18 cellular contexts compared by ENCODE assay signal in genomic region chr7:89027781-89028180, GRCh38.
A peak's percentile ranks its signal among the peaks of the same experiment; 100 is the strongest.
DNase-seq lines count a peak whose midpoint lies in the region; ATAC-seq, FAIRE-seq and TF ChIP-seq lines count a peak whose summit lies in the region.
"Had no signal": no experiment of that assay in that cellular context is flagged by ENCODE, and none has a peak within 500 bp of the region (broad histone marks: within the 10 kb centered on the region; RNA-seq: fewer than 3 reads in every experiment).

No MANE protein-coding gene starts in this region.

- no peaks in the 10 kb centered on the region for H3K36me3 Mint-ChIP-seq in activated CD8-positive, alpha-beta T cell treated with anti-CD3 and anti-CD28 coated beads, Interleukin-2, amount 10 ng/mL, durations not matched to agents 7 days and 5 days (ENCODE audit: low read depth)
- H3K36me3 Mint-ChIP-seq: CD4-positive, CD25-positive, alpha-beta regulatory T cell had no signal

- no peaks in the 10 kb centered on the region for H3K4me1 Mint-ChIP-seq in activated CD8-positive, alpha-beta T cell treated with anti-CD3 and anti-CD28 coated beads, Interleukin-2, amount 10 ng/mL, durations not matched to agents 7 days and 5 days (ENCODE audit: low read depth)
- H3K4me1 Mint-ChIP-seq: CD4-positive, CD25-positive, alpha-beta regulatory T cell had no signal

- 38 to 61% methylated on average over 1 of the region's 1 CpG for WGBS in testis, 2 donors

- CTCF ChIA-PET in activated CD8-positive, alpha-beta T cell treated with anti-CD3 and anti-CD28 coated beads, Interleukin-2, amount 10 ng/mL, durations not matched to agents 7 days and 5 days (lab: Charles Lee): no interaction called here

- intact Hi-C loops in testis (cut with DNase I; ENCODE audit: low total_unique reads): no loop called here

- peak; percentile 72 for DNase-seq in DMS53 (lab: John Stamatoyannopoulos, UW)
- peak; percentile 3 for DNase-seq in HuH-7.5 (ENCODE audit: low spot score)
- DNase-seq in SK-MEL-5 (ENCODE audit: low read depth, low spot score): peak; percentile 73
- DNase-seq in renal cortical epithelial cell (ENCODE audit: low read depth): peak; percentile 16
- DNase-seq in D721Med (ENCODE audit: insufficient read length, low spot score): no peak
- DNase-seq in stimulated activated CD4-positive, alpha-beta T cell treated with anti-CD3 and anti-CD28 coated beads, Interleukin-2, amount 100 ng/mL, for 24 hours: no peak
- DNase-seq in activated CD8-positive, alpha-beta T cell treated with anti-CD3 and anti-CD28 coated beads, Interleukin-2, amount 10 ng/mL, durations not matched to agents 7 days and 5 days: no peak
- DNase-seq in testis: no peak
- DNase-seq: CD4-positive, CD25-positive, alpha-beta regulatory T cell; COR-L47; DMS 273 treated with DMSO at 0.1 percent for 48 hours; KG1; NCI-H1105; NCI-H2081; NCI-H446; NCI-H526; Right ventricle myocardium superior had no signal

- no peak overlapping the region for H3K4me3 ChIP-seq in testis

- H3K9me3 ChIP-seq in testis: no peaks in the 10 kb centered on the region

- in situ Hi-C loops in SK-MEL-5 (cut with HindIII; ENCODE audit: low pct_unique_long_range_greater_than_20kb, low sequenced_read_pairs): no loop called here

- H3K27ac Mint-ChIP-seq in activated CD8-positive, alpha-beta T cell treated with anti-CD3 and anti-CD28 coated beads, Interleukin-2, amount 10 ng/mL, durations not matched to agents 7 days and 5 days: no peak overlapping the region
- H3K27ac Mint-ChIP-seq: CD4-positive, CD25-positive, alpha-beta regulatory T cell had no signal

- no peak overlapping the region for H3K27ac ChIP-seq in testis

- no peaks in the 10 kb centered on the region for H3K4me1 ChIP-seq in testis

- no peaks in the 10 kb centered on the region for H3K27me3 ChIP-seq in testis

- no peak for ATAC-seq in activated CD8-positive, alpha-beta T cell treated with anti-CD3 and anti-CD28 coated beads, Interleukin-2, amount 10 ng/mL, durations not matched to agents 7 days and 5 days

- TF ChIP-seq CTCF in D721Med (IDR thresholded peaks at IDR 0.05; ENCODE audit: insufficient read depth, missing control alignments): no peak
- TF ChIP-seq CTCF in testis (IDR thresholded peaks at IDR 0.05): no peak

- POLR2A ChIA-PET in activated CD8-positive, alpha-beta T cell treated with anti-CD3 and anti-CD28 coated beads, Interleukin-2, amount 10 ng/mL, durations not matched to agents 7 days and 5 days (lab: Charles Lee): no interaction called here

- no peaks in the 10 kb centered on the region for H3K9me3 Mint-ChIP-seq in activated CD8-positive, alpha-beta T cell treated with anti-CD3 and anti-CD28 coated beads, Interleukin-2, amount 10 ng/mL, durations not matched to agents 7 days and 5 days (ENCODE audit: insufficient read depth)

- no peak for TF ChIP-seq POLR2A in testis (IDR thresholded peaks at IDR 0.05)

- FAIRE-seq in D721Med (lab: Jason Lieb, UNC): no peak
- FAIRE-seq: H54 had no signal

- no peaks in the 10 kb centered on the region for H3K36me3 ChIP-seq in testis (ENCODE audit: low read depth, missing control alignments)

- H3K4me3 Mint-ChIP-seq in activated CD8-positive, alpha-beta T cell treated with anti-CD3 and anti-CD28 coated beads, Interleukin-2, amount 10 ng/mL, durations not matched to agents 7 days and 5 days: no peak overlapping the region
- H3K4me3 Mint-ChIP-seq: CD4-positive, CD25-positive, alpha-beta regulatory T cell had no signal

- H3K27me3 Mint-ChIP-seq in activated CD8-positive, alpha-beta T cell treated with anti-CD3 and anti-CD28 coated beads, Interleukin-2, amount 10 ng/mL, durations not matched to agents 7 days and 5 days (ENCODE audit: low read depth): no peaks in the 10 kb centered on the region
- H3K27me3 Mint-ChIP-seq: CD4-positive, CD25-positive, alpha-beta regulatory T cell had no signal

Comparison
In these comparisons a context has a peak if more than half of its experiments do, and no peak if none do; other contexts are left out.
1. DNase-seq: peak in DMS53 (single experiment), HuH-7.5 (single experiment), SK-MEL-5 (single experiment) and renal cortical epithelial cell (single experiment); none in D721Med (single experiment), stimulated activated CD4-positive, alpha-beta T cell treated with anti-CD3 and anti-CD28 coated beads, Interleukin-2, amount 100 ng/mL, for 24 hours (0 of 2), activated CD8-positive, alpha-beta T cell treated with anti-CD3 and anti-CD28 coated beads, Interleukin-2, amount 10 ng/mL, durations not matched to agents 7 days and 5 days (single experiment) and testis (single experiment).